ENCODE assay signal across 15 cellular contexts in genomic region chr18:36334798-36335197, GRCh38. TPM values are rescaled to one million over a fixed set of nuclear protein-coding genes. Genes with fewer than 3 reads are reported as not detected.
DNase-seq lines count a peak whose midpoint lies in the region; ATAC-seq, FAIRE-seq and TF ChIP-seq lines count a peak whose summit lies in the region.
"Had no signal": no experiment of that assay in that cellular context is flagged by ENCODE, and none has a peak within 500 bp of the region (broad histone marks: within the 10 kb centered on the region; RNA-seq: fewer than 3 reads in every experiment).

No MANE protein-coding gene starts in this region.

- in situ Hi-C loops in ACHN (cut with HindIII; ENCODE audit: low pct_ligation_motif_present, low pct_unique_long_range_greater_than_20kb, low sequenced_read_pairs): no loop called here

- TF ChIP-seq CTCF in kidney (IDR thresholded peaks at IDR 0.05; ENCODE audit: borderline replicate concordance, extremely low read depth, insufficient read depth): no peak

- peak; percentile 7 for ATAC-seq in left ventricle myocardium superior
- ATAC-seq in Right ventricle myocardium superior (ENCODE audit: poor library complexity): no peak
- no peak for ATAC-seq in GM21529 (IDR thresholded peaks at IDR 0.05; ENCODE audit: unreplicated experiment)
- ATAC-seq: GM12878 had no signal

- DNase-seq in NCI-H82 (lab: John Stamatoyannopoulos, UW): peak; percentile 6
- DNase-seq in NCI-H82 treated with DMSO at 0.1 percent for 48 hours (lab: John Stamatoyannopoulos, UW; ENCODE audit: unreplicated experiment): no peak
- no peak for DNase-seq in left ventricle myocardium superior
- no peak for DNase-seq in Right ventricle myocardium superior
- peak; percentile 54 for DNase-seq in kidney
- DNase-seq in ACHN: no peak
- DNase-seq: 8988T; CD4-positive, CD25-positive, alpha-beta regulatory T cell; DMS79; GM23248; H7 had no signal

- no peaks in the 10 kb centered on the region for H3K36me3 ChIP-seq in kidney (ENCODE audit: control insufficient read depth in 1 of 2, insufficient read depth in 2 of 2, low read length in 2 of 2)
- H3K36me3 ChIP-seq: BLaER1 treated with 17β-estradiol and CSF1 and Interleukin-3, amounts not matched to agents 10 nM and 100 nM had no signal

- FAIRE-seq in kidney (lab: Jason Lieb, UNC): no peak
- FAIRE-seq: GM12878, GM18507 had no signal

- no peak overlapping the region for H3K27ac ChIP-seq in kidney (ENCODE audit: low read depth in 2 of 2, low read length in 2 of 2)
- H3K27ac ChIP-seq: BLaER1 treated with 17β-estradiol and CSF1 and Interleukin-3, amounts not matched to agents 10 nM and 100 nM; GM23248 had no signal

- intact Hi-C loops in left ventricle myocardium superior (cut with micrococcal nuclease): no loop called here
- intact Hi-C loops in Right ventricle myocardium superior (cut with DNase I): no loop called here
- intact Hi-C loops in kidney (cut with DNase I): no loop called here

- H3K4me3 ChIP-seq in kidney (ENCODE audit: low read length in 2 of 2): no peak overlapping the region
- H3K4me3 ChIP-seq: BLaER1 treated with 17β-estradiol and CSF1 and Interleukin-3, amounts not matched to agents 10 nM and 100 nM; GM12878; GM23248 had no signal

- H3K4me1 ChIP-seq in kidney (ENCODE audit: control insufficient read depth in 1 of 2, insufficient read depth in 1 of 2, low read depth in 1 of 2, low read length in 2 of 2): peaks cover 33 to 62% of the 10 kb centered on the region in 2 donors

- H3K9me3 ChIP-seq in kidney (ENCODE audit: control insufficient read depth in 1 of 2, low read length in 2 of 2): no peaks in the 10 kb centered on the region
- H3K9me3 ChIP-seq: BLaER1 treated with 17β-estradiol and CSF1 and Interleukin-3, amounts not matched to agents 10 nM and 100 nM had no signal

- H3K9ac ChIP-seq in kidney (ENCODE audit: low read length in 2 of 2): no peak overlapping the region
- H3K9ac ChIP-seq: BLaER1 treated with 17β-estradiol and CSF1 and Interleukin-3, amounts not matched to agents 10 nM and 100 nM; GM23248 had no signal

RNA-seq across cellular contexts. Expression of gene FHOD3, which starts 37.3 kb away (rescaled TPM):
- total RNA-seq in left ventricle myocardium superior (347 TPM), Right ventricle myocardium superior (317 TPM), kidney (21.5 TPM)
- 28.0 TPM for polyA plus RNA-seq in kidney (ENCODE audit: insufficient read depth, low read depth, low replicate concordance)
- total RNA-seq: CD4-positive, CD25-positive, alpha-beta regulatory T cell had no signal
- polyA plus RNA-seq: CD4-positive, CD25-positive, alpha-beta regulatory T cell had no signal

Comparison
In these comparisons a context has a peak if more than half of its experiments do, and no peak if none do; other contexts are left out.
1. DNase-seq: peak in NCI-H82 (single experiment) and kidney (single experiment); none in NCI-H82 treated with DMSO at 0.1 percent for 48 hours (single experiment), left ventricle myocardium superior (single experiment), Right ventricle myocardium superior (single experiment) and ACHN (single experiment).
2. RNA of gene FHOD3, which starts 37.3 kb away (total RNA-seq): 347 TPM in left ventricle myocardium superior (single experiment) and 317 TPM in Right ventricle myocardium superior (single experiment); 21.5 TPM in kidney (single experiment); every median in the first group is over 10 times any median in the second.